9 cellular contexts compared by ENCODE assay signal in the genomic region with DNA sequence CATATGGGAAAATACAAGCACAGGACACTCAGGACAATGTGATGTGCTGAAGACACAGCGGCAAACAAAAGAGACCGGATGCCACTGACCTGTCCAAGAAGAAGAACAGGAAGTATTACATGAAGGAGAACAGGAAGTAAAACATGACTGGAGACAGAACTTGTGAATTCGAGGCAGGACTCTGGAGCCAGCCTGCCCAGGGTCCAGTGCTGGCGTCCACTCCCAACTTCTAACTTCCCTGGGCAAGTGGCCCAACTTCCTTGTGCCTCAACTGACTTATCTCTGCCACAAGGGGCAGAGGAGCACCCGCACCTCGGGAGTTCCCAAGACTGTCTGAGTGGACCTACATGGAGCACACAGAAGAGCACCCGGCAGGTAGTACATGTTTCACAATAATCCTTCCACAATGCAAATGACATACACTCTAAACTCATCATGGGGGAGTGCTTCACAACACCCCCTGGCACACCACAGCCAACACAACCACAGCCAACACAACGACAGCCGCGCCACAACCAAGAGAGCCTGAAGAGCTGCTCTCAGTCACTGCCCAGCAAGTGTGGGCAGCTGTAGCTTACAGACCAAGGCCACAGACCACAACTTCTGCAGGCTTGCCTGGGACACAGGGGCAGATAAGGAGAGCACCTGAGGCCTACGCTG. TPM values are rescaled to one million over a fixed set of nuclear protein-coding genes. Genes with fewer than 3 reads are reported as not detected.
DNase-seq lines count a peak whose midpoint lies in the region; ATAC-seq, FAIRE-seq and TF ChIP-seq lines count a peak whose summit lies in the region.
"Had no signal": no experiment of that assay in that cellular context is flagged by ENCODE, and none has a peak within 500 bp of the region (broad histone marks: within the 10 kb centered on the region; RNA-seq: fewer than 3 reads in every experiment).

No MANE protein-coding gene starts in this region.

- H3K27me3 ChIP-seq in bronchial epithelial cell (ENCODE audit: control insufficient read depth, insufficient read depth, low read length) = no peaks in the 10 kb centered on the region
- H3K27me3 ChIP-seq: tibial artery had no signal

- H3K27ac ChIP-seq in C4-2B = peak overlapping the region; percentile 71
- H3K27ac ChIP-seq: tibial artery had no signal

- TF ChIP-seq CTCF in C4-2B (conservative IDR thresholded peaks at IDR 0.05) (no peak; the same call in 1 of the 2 replicates), bronchial epithelial cell (IDR thresholded peaks at IDR 0.05; ENCODE audit: insufficient read depth, low read length, severe bottlenecking) (peak; percentile 32)

- ATAC-seq in GM18907 (IDR thresholded peaks at IDR 0.05; ENCODE audit: unreplicated experiment) (no peak), GM21825 (IDR thresholded peaks at IDR 0.05; ENCODE audit: unreplicated experiment) (no peak)

- FAIRE-seq in bronchial epithelial cell (lab: Jason Lieb, UNC) = no peak

- DNase-seq in LoVo (ENCODE audit: low spot score) = peak; percentile 9
- no peak for DNase-seq in bronchial epithelial cell (ENCODE audit: low read depth)
- peak; percentile 27 for DNase-seq in mucosa of gallbladder (ENCODE audit: low spot score)
- no peak for DNase-seq in NCI-H2227 treated with DMSO at 0.1 percent for 48 hours (lab: John Stamatoyannopoulos, UW)
- DNase-seq in SIG-M5 (lab: John Stamatoyannopoulos, UW) = no peak

- H3K4me3 ChIP-seq in bronchial epithelial cell (ENCODE audit: low read depth, low read length) = no peak overlapping the region
- H3K4me3 ChIP-seq: tibial artery had no signal

- no peaks in the 10 kb centered on the region for H3K36me3 ChIP-seq in bronchial epithelial cell (ENCODE audit: control insufficient read depth, insufficient read depth, low read length)
- H3K36me3 ChIP-seq: tibial artery had no signal

RNA-seq across cellular contexts. Expression of a gene that starts 36.6 kb away (rescaled TPM):
- total RNA-seq in bronchial epithelial cell (64.5 and 84.2 TPM in 2 replicates), mucosa of gallbladder (143 TPM)

RNA-seq across cellular contexts. Expression of a gene that starts 54.4 kb away (rescaled TPM):
- total RNA-seq in bronchial epithelial cell (63.1 and 73.2 TPM in 2 replicates), mucosa of gallbladder (106 TPM)

Comparison
In these comparisons a context has a peak if more than half of its experiments do, and no peak if none do; other contexts are left out.
1. DNase-seq: peak in LoVo (single experiment) and mucosa of gallbladder (single experiment); none in bronchial epithelial cell (single experiment), NCI-H2227 treated with DMSO at 0.1 percent for 48 hours (single experiment) and SIG-M5 (single experiment).